In the genomic region with DNA sequence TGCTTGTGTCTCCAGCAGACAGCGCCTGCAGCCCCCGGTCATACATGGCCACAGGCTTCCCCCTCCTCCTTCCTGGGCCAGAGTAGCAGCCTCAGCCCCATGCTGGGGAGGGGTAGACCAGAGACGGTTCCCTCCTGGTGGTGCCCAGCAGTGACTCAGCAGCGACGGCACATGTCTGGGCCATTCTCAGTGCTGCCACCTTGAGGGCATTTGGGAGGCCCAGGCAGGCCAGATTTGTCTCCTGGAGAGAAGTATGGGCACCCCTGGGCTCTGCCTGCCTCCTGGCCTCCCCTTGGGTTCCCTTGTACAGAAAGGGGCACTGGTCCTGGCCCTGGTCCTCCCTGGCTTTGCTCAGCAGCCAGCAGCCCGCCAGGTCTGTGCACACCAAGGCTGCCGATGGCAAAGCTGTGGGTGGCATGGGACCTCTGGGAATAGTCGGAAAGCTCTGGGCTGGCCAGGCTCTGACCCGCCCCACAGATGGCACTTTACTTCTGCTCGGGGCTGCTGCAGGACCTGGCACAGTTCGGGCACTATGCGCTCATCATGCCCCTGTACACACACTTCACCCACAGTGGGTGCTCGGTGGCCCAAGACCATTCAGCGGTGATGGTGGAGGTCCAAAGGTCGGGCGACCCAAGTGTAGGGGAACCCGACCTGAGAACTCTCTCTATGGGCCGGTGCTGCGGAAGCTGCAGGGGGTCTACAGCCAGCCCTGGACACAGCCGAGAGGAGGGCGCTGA, we compare ENCODE assay signal across 8 cellular contexts. TPM values are rescaled to one million over a fixed set of nuclear protein-coding genes. Genes with fewer than 3 reads are reported as not detected.
DNase-seq lines count a peak whose midpoint lies in the region; ATAC-seq and TF ChIP-seq lines count a peak whose summit lies in the region.

No MANE protein-coding gene starts in this region.

- H3K4me3 Mint-ChIP-seq in endothelial cell (ENCODE audit: unreplicated experiment) (no peak overlapping the region), osteocyte (ENCODE audit: unreplicated experiment) (no peak overlapping the region)

- DNase-seq in NCI-H82 (lab: John Stamatoyannopoulos, UW) (peak; percentile 82), NCI-H82 treated with DMSO at 0.1 percent for 48 hours (lab: John Stamatoyannopoulos, UW; ENCODE audit: unreplicated experiment) (no peak), NCI-H1048 (lab: John Stamatoyannopoulos, UW) (peak; percentile 50), endothelial cell (ENCODE audit: low spot score) (peak; percentile 80), osteocyte (ENCODE audit: extremely low spot score, unreplicated experiment) (no peak), mucosa of gallbladder (ENCODE audit: low spot score) (no peak)
- DNase-seq in activated CD4-positive, alpha-beta T cell treated with anti-CD3 and anti-CD28 coated beads, Interleukin-2, amount 50 U/mL, for 4 hours, result peak; percentile 54 to 62

- no peaks in the 10 kb centered on the region for H3K9me3 Mint-ChIP-seq in endothelial cell (ENCODE audit: unreplicated experiment)
- no peaks in the 10 kb centered on the region for H3K9me3 Mint-ChIP-seq in osteocyte (ENCODE audit: unreplicated experiment)

- H3K27ac Mint-ChIP-seq in endothelial cell (ENCODE audit: unreplicated experiment), result no peak overlapping the region
- no peak overlapping the region for H3K27ac Mint-ChIP-seq in osteocyte (ENCODE audit: unreplicated experiment)

- H3K36me3 Mint-ChIP-seq in endothelial cell (ENCODE audit: low read depth, unreplicated experiment), result no peaks in the 10 kb centered on the region
- no peaks in the 10 kb centered on the region for H3K36me3 Mint-ChIP-seq in osteocyte (ENCODE audit: unreplicated experiment)

- peak; percentile 71 for TF ChIP-seq CTCF in endothelial cell (IDR thresholded peaks at IDR 0.05; ENCODE audit: unreplicated experiment)
- TF ChIP-seq CTCF in osteocyte (IDR thresholded peaks at IDR 0.05), result peak; percentile 66

- no peak for ATAC-seq in HG02759 (IDR thresholded peaks at IDR 0.05; ENCODE audit: unreplicated experiment)

- no peaks in the 10 kb centered on the region for H3K4me1 Mint-ChIP-seq in endothelial cell (ENCODE audit: unreplicated experiment)
- H3K4me1 Mint-ChIP-seq in osteocyte (ENCODE audit: unreplicated experiment), result peaks cover 6% of the 10 kb centered on the region

- H3K27me3 Mint-ChIP-seq in endothelial cell (ENCODE audit: unreplicated experiment) (peaks cover 11% of the 10 kb centered on the region), osteocyte (ENCODE audit: unreplicated experiment) (peaks cover 4% of the 10 kb centered on the region)

RNA-seq across cellular contexts. Expression of gene ALPI, which starts 11.4 kb away (rescaled TPM):
- total RNA-seq in endothelial cell (ENCODE audit: unreplicated experiment), result not detected
- total RNA-seq in osteocyte, result not detected in 2 replicates
- 1.0 TPM for total RNA-seq in mucosa of gallbladder

RNA-seq across cellular contexts. Expression of gene ALPG, which starts 37.9 kb away (rescaled TPM):
- not detected for total RNA-seq in endothelial cell (ENCODE audit: unreplicated experiment)
- total RNA-seq in osteocyte, result not detected in 2 replicates
- total RNA-seq in mucosa of gallbladder, result not detected

RNA-seq across cellular contexts. Expression of gene ECEL1, which starts 43.1 kb away (rescaled TPM):
- total RNA-seq in endothelial cell (ENCODE audit: unreplicated experiment) (not detected), osteocyte (0.13 and 0.60 TPM in 2 replicates), mucosa of gallbladder (0.35 TPM)

Comparison
In these comparisons a context has a peak if more than half of its experiments do, and no peak if none do; other contexts are left out.
1. DNase-seq: peak in NCI-H82 (single experiment), NCI-H1048 (single experiment), activated CD4-positive, alpha-beta T cell treated with anti-CD3 and anti-CD28 coated beads, Interleukin-2, amount 50 U/mL, for 4 hours (2 of 2) and endothelial cell (single experiment); none in NCI-H82 treated with DMSO at 0.1 percent for 48 hours (single experiment), osteocyte (single experiment) and mucosa of gallbladder (single experiment).